20 cellular contexts compared by ENCODE assay signal in the genomic region with DNA sequence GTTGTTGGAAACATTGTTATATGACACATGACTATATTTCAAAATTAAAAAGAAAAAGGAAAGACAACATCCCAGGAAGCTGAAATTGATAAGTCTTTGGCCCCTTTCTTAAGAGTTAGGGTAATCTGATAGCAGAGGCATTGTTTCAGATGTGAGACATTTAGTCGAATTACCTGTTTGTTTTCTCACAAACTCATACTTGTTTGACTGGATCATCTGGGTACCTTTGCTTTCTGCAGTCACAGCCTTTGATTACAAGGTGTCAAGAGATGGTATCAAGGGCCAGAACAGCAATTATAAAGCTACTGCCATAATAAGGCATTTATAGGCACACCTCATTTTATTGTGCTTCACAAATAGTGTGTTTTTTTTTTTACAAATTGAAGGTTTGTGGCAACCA.
DNase-seq lines count a peak whose midpoint lies in the region; ATAC-seq and TF ChIP-seq lines count a peak whose summit lies in the region.
"Had no signal": no experiment of that assay in that cellular context is flagged by ENCODE, and none has a peak within 500 bp of the region (broad histone marks: within the 10 kb centered on the region; RNA-seq: fewer than 3 reads in every experiment).

No MANE protein-coding gene starts in this region.

- H3K27ac ChIP-seq in PC-9, result peak overlapping the region; percentile 44
- no peak overlapping the region for H3K27ac ChIP-seq in mesendoderm (ENCODE audit: low read depth, low read length)

- H3K4me3 ChIP-seq in PC-9 (no peak overlapping the region), mesendoderm (ENCODE audit: low read length) (no peak overlapping the region)
- H3K4me3 ChIP-seq: K562 had no signal

- no peaks in the 10 kb centered on the region for H3K79me1 ChIP-seq in mesendoderm (ENCODE audit: low read length)

- H3K9me3 ChIP-seq in PC-9 (ENCODE audit: insufficient read depth, low read depth), result peaks cover 5% of the 10 kb centered on the region; the same call in 1 of the 2 replicates

- H4K8ac ChIP-seq in mesendoderm (ENCODE audit: low read depth, low read length), result no peak overlapping the region

- H2BK15ac ChIP-seq in mesendoderm (replicated peaks; ENCODE audit: low read depth), result no peak overlapping the region

- no peak overlapping the region for H3K23ac ChIP-seq in mesendoderm (ENCODE audit: low read length)

- no peak overlapping the region for H3K4ac ChIP-seq in mesendoderm (ENCODE audit: low read depth, low read length)

- intact Hi-C loops in PC-9 (cut with micrococcal nuclease; ENCODE audit: unreplicated experiment), result loop anchor here (1.0 to 5.0 kb wide), 3 partner anchors 114 to 268 kb away; a partner anchor contains a TSS

- H3K9ac ChIP-seq in mesendoderm (ENCODE audit: low read length), result no peak overlapping the region

- H3K4me2 ChIP-seq in PC-9, result peak overlapping the region; percentile 40
- H3K4me2 ChIP-seq in mesendoderm (ENCODE audit: low read length), result no peak overlapping the region

- H2BK120ac ChIP-seq in mesendoderm (ENCODE audit: low read depth, low read length), result no peak overlapping the region

- H3K56ac ChIP-seq in mesendoderm (ENCODE audit: low read length), result no peak overlapping the region

- no peak overlapping the region for H2AFZ ChIP-seq in PC-9

- ATAC-seq in GM21528 (IDR thresholded peaks at IDR 0.05; ENCODE audit: low FRiP score, unreplicated experiment), result no peak
- ATAC-seq: K562 had no signal

- H2AK5ac ChIP-seq in mesendoderm (ENCODE audit: low read length), result no peak overlapping the region

- POLR2A ChIA-PET in PC-9 (lab: Charles Lee; ENCODE audit: unreplicated experiment), result no interaction called here

- CTCF ChIA-PET in PC-9 (lab: Charles Lee), result interaction anchor here (1.1 kb wide), 1 partner anchor 850 kb away, joined by 3 read pairs; no protein-coding TSS in a partner anchor

- H3K27me3 ChIP-seq in PC-9 (ENCODE audit: insufficient read depth, low read depth) (no peaks in the 10 kb centered on the region), mesendoderm (ENCODE audit: insufficient read depth, low read length, poor library complexity) (no peaks in the 10 kb centered on the region)

- no TSS peak for BruUV-seq in PC-9 (replicated peaks; lab: Mats Ljungman, UMichigan)

- H3K4me1 ChIP-seq in PC-9 (replicated peaks; ENCODE audit: insufficient read depth) (peaks cover 47% of the 10 kb centered on the region), mesendoderm (ENCODE audit: control insufficient read depth, low read depth, low read length) (peaks cover 2% of the 10 kb centered on the region)

- no peak for TF ChIP-seq CTCF in PC-9 (conservative IDR thresholded peaks at IDR 0.05)

- H3K9me2 ChIP-seq in PC-9 (ENCODE audit: insufficient read depth), result no peaks in the 10 kb centered on the region

- WGBS in mesendoderm (ENCODE audit: extremely low coverage, insufficient coverage, low lambda C conversion rate), result no CpG with 5 or more reads among the region's 1 CpG

- H3K36me3 ChIP-seq in PC-9 (ENCODE audit: low read depth) (no peaks in the 10 kb centered on the region), mesendoderm (ENCODE audit: control insufficient read depth, insufficient read depth, low read length) (no peaks in the 10 kb centered on the region)

- no peak overlapping the region for H3K18ac ChIP-seq in mesendoderm (ENCODE audit: low read length)

- H3K79me2 ChIP-seq in PC-9 (ENCODE audit: low read depth) (no peaks in the 10 kb centered on the region), mesendoderm (ENCODE audit: control insufficient read depth, insufficient read depth, low read length) (no peaks in the 10 kb centered on the region)

- peak; percentile 54 for DNase-seq in DMS53 (lab: John Stamatoyannopoulos, UW)
- DNase-seq in HPDE6-E6E7 (ENCODE audit: extremely low spot score), result peak; percentile 26
- DNase-seq in PC-9, result peak; percentile 22 to 89
- DNase-seq in mesendoderm, result peak; percentile 38
- no peak for DNase-seq in stimulated activated naive CD4-positive, alpha-beta T cell (lab: John Stamatoyannopoulos, UW)
- no peak for DNase-seq in HCEC 1CT
- DNase-seq: DMS153, EL, GF-D8, Kasumi-1, MV-4-11, NCI-H1105, NCI-H1436 treated with DMSO at 0.1 percent for 48 hours, NCI-H187 treated with DMSO at 0.1 percent for 48 hours, NCI-H2227 treated with DMSO at 0.1 percent for 48 hours, NCI-H526 treated with DMSO at 0.1 percent for 48 hours, Right ventricle myocardium superior, T-helper 1 cell had no signal

- no peak overlapping the region for H2BK5ac ChIP-seq in mesendoderm (ENCODE audit: low read length)

- no peak overlapping the region for H4K5ac ChIP-seq in mesendoderm (ENCODE audit: low read length)

- peaks cover 18% of the 10 kb centered on the region for H3F3A ChIP-seq in PC-9 (ENCODE audit: insufficient read depth, low read depth)

- H4K20me1 ChIP-seq in PC-9 (ENCODE audit: insufficient read depth), result no peaks in the 10 kb centered on the region

Comparison
In these comparisons a context has a peak if more than half of its experiments do, and no peak if none do; other contexts are left out.
1. DNase-seq: peak in DMS53 (single experiment), HPDE6-E6E7 (single experiment), PC-9 (2 of 2) and mesendoderm (single experiment); none in stimulated activated naive CD4-positive, alpha-beta T cell (0 of 6) and HCEC 1CT (single experiment).